7 cellular contexts compared by ENCODE assay signal in the genomic region with DNA sequence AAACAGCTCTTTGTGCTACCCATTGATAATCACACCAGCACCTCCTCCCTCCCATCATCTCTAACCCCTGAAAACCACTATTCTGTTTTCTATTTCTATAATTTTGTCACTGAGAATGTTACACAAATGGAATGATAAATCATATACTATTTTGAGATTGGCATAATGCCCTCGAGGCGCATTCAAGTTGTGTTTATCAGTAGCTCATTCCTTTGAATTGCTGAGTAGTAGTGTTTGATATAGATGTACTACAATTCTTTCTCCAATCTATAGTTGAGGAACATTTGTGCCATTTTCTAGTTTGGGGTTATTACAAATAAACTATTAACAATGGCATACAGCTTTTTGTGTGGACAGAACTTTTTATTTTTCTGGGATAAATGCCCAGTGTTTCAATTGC.
"Had no signal": no experiment of that assay in that cellular context is flagged by ENCODE, and none has a peak within 500 bp of the region (broad histone marks: within the 10 kb centered on the region; RNA-seq: fewer than 3 reads in every experiment).

No MANE protein-coding gene starts in this region.

- FAIRE-seq: H1, H54, HepG2 had no signal

- H2AFZ ChIP-seq: GM23338 had no signal

- H3K4me2 ChIP-seq: GM23338 had no signal

- H3K27ac ChIP-seq: HL-60 had no signal

- H3K4me3 ChIP-seq: GM23338 had no signal

- DNase-seq: H9, HCEC 1CT had no signal

- ATAC-seq: GM23338, HepG2 had no signal
